13 cellular contexts compared by ENCODE assay signal in the genomic region with DNA sequence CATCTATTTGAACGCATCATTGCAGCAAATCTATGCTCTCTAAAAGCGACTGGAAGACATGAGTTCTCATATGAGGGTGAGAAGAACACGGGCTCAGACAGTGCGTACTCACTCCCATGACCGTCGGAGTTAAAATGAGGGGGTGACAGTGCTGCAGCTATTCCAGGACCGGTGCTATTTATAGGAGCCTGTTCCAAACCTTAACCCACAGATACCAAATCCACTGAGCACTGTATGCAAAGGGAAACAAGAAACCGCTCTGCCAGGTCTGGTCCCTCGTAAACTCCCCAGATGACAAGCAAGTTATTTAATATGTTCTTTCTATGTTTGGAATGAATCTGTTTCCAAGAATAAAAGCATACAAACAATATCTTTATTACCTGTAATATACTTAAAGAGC. TPM values are rescaled to one million over a fixed set of nuclear protein-coding genes. Genes with fewer than 3 reads are reported as not detected.
"Had no signal": no experiment of that assay in that cellular context is flagged by ENCODE, and none has a peak within 500 bp of the region (broad histone marks: within the 10 kb centered on the region; RNA-seq: fewer than 3 reads in every experiment).

No MANE protein-coding gene starts in this region.

- H3K36me3 ChIP-seq: ascending aorta, breast epithelium, upper lobe of left lung had no signal

- H3K4me3 ChIP-seq: ascending aorta, breast epithelium, gastroesophageal sphincter, upper lobe of left lung had no signal

- DNase-seq: activated CD4-positive, alpha-beta T cell treated with anti-CD3 and anti-CD28 coated beads, Interleukin-2, amount 50 U/mL, for 1 hour; activated naive CD4-positive, alpha-beta T cell treated with anti-CD3 and anti-CD28 coated beads for 36 hours; dermis blood vessel endothelial cell; mesenchymal stem cell; naive B cell; SW 1271; upper lobe of left lung had no signal

- H3K9me3 ChIP-seq: ascending aorta, breast epithelium, gastroesophageal sphincter, upper lobe of left lung had no signal

- H3K4me3 Mint-ChIP-seq: activated naive CD4-positive, alpha-beta T cell treated with anti-CD3 and anti-CD28 coated beads for 36 hours; activated T-helper 17 cell treated with anti-CD3 and anti-CD28 coated beads, Interleukin-2, amount 50 U/mL, for 72 hours; naive B cell; stimulated activated naive CD8-positive, alpha-beta T cell treated with anti-CD3 and anti-CD28 coated beads, Interleukin-15, Interleukin-2, amounts not matched to agents 100 ng/mL and 50 ng/mL, for 24 hours had no signal

- H3K27me3 Mint-ChIP-seq: activated T-helper 17 cell treated with anti-CD3 and anti-CD28 coated beads, Interleukin-2, amount 50 U/mL, for 72 hours; naive B cell; stimulated activated naive CD8-positive, alpha-beta T cell treated with anti-CD3 and anti-CD28 coated beads, Interleukin-15, Interleukin-2, amounts not matched to agents 100 ng/mL and 50 ng/mL, for 24 hours had no signal

- ATAC-seq: activated T-helper 17 cell treated with anti-CD3 and anti-CD28 coated beads, Interleukin-2, amount 50 U/mL, for 72 hours; gastroesophageal sphincter had no signal

- H3K27ac Mint-ChIP-seq: activated naive CD4-positive, alpha-beta T cell treated with anti-CD3 and anti-CD28 coated beads for 36 hours; activated T-helper 17 cell treated with anti-CD3 and anti-CD28 coated beads, Interleukin-2, amount 50 U/mL, for 72 hours; stimulated activated naive CD8-positive, alpha-beta T cell treated with anti-CD3 and anti-CD28 coated beads, Interleukin-15, Interleukin-2, amounts not matched to agents 100 ng/mL and 50 ng/mL, for 24 hours had no signal

- H3K27ac ChIP-seq: ascending aorta, breast epithelium, gastroesophageal sphincter, parathyroid adenoma, upper lobe of left lung had no signal

- H3K27me3 ChIP-seq: ascending aorta, breast epithelium, gastroesophageal sphincter, upper lobe of left lung had no signal

- H3K79me2 ChIP-seq: parathyroid adenoma had no signal

- H3K9me3 Mint-ChIP-seq: activated naive CD4-positive, alpha-beta T cell treated with anti-CD3 and anti-CD28 coated beads for 36 hours; activated T-helper 17 cell treated with anti-CD3 and anti-CD28 coated beads, Interleukin-2, amount 50 U/mL, for 72 hours; naive B cell; stimulated activated naive CD8-positive, alpha-beta T cell treated with anti-CD3 and anti-CD28 coated beads, Interleukin-15, Interleukin-2, amounts not matched to agents 100 ng/mL and 50 ng/mL, for 24 hours had no signal

- H2AFZ ChIP-seq: parathyroid adenoma had no signal

- H3K4me1 ChIP-seq: ascending aorta, breast epithelium, gastroesophageal sphincter, parathyroid adenoma, upper lobe of left lung had no signal

- H3K9ac ChIP-seq: parathyroid adenoma had no signal

- H3K4me1 Mint-ChIP-seq: activated T-helper 17 cell treated with anti-CD3 and anti-CD28 coated beads, Interleukin-2, amount 50 U/mL, for 72 hours; naive B cell had no signal

RNA-seq across cellular contexts. Expression of a gene that starts 22.9 kb away (rescaled TPM):
- total RNA-seq: activated naive CD4-positive, alpha-beta T cell treated with anti-CD3 and anti-CD28 coated beads for 36 hours had no signal
